ENCODE assay signal across 6 cellular contexts in genomic region chr1:153245466-153245865, GRCh38. TPM values are rescaled to one million over a fixed set of nuclear protein-coding genes. Genes with fewer than 3 reads are reported as not detected.
"Had no signal": no experiment of that assay in that cellular context is flagged by ENCODE, and none has a peak within 500 bp of the region (broad histone marks: within the 10 kb centered on the region; RNA-seq: fewer than 3 reads in every experiment).

No MANE protein-coding gene starts in this region.

- H3K4me3 ChIP-seq: GM23338 had no signal

- H3K4me1 Mint-ChIP-seq: GM23338, H9 had no signal

- DNase-seq: H9, HCEC 1CT, IMR-90 had no signal

- H3K4me3 Mint-ChIP-seq: GM23338, H9 had no signal

- H3K27ac Mint-ChIP-seq: GM23338, H9 had no signal

- ATAC-seq: GM23338 had no signal

RNA-seq across cellular contexts. Expression of gene LORICRIN, which starts 14.0 kb away (rescaled TPM):
- total RNA-seq: GM23338, H1, H9, HT-29, IMR-90 had no signal
- polyA plus RNA-seq: H1, IMR-90 had no signal

RNA-seq across cellular contexts. Expression of gene PRR9, which starts 28.1 kb away (rescaled TPM):
- total RNA-seq: GM23338, H1, H9, HT-29, IMR-90 had no signal
- polyA plus RNA-seq: GM23338, H1, IMR-90 had no signal

RNA-seq across cellular contexts. Expression of gene LELP1, which starts 42.2 kb away (rescaled TPM):
- total RNA-seq: GM23338, H1, H9, HT-29, IMR-90 had no signal
- polyA plus RNA-seq: GM23338, H1, IMR-90 had no signal
